In genomic region chr19:530133-531008, GRCh38 we compare ENCODE assay signal across 8 cellular contexts. TPM values are rescaled to one million over a fixed set of nuclear protein-coding genes. Genes with fewer than 3 reads are reported as not detected.
DNase-seq lines count a peak whose midpoint lies in the region; ATAC-seq and TF ChIP-seq lines count a peak whose summit lies in the region.

No MANE protein-coding gene starts in this region.

- H3K4me3 ChIP-seq in DND-41 (ENCODE audit: low read depth in 1 of 2, low read length in 2 of 2): peak overlapping the region; percentile 81 to 99; a peak in 3 of 4 replicates
- H3K4me3 ChIP-seq in RWPE2 (ENCODE audit: severe bottlenecking): peak overlapping the region; percentile 84
- H3K4me3 ChIP-seq in esophagus muscularis mucosa: peak overlapping the region; percentile 87 to 99 (median 96)
- H3K4me3 ChIP-seq in parathyroid adenoma (ENCODE audit: low read depth, low read length): peak overlapping the region; percentile 81

- peaks cover 35% of the 10 kb centered on the region for H3K79me2 ChIP-seq in DND-41 (ENCODE audit: insufficient read depth, low read length)
- H3K79me2 ChIP-seq in parathyroid adenoma: peaks cover 25% of the 10 kb centered on the region

- H3K36me3 ChIP-seq in DND-41 (ENCODE audit: insufficient read depth, low read length): peaks cover 7% of the 10 kb centered on the region
- no peaks in the 10 kb centered on the region for H3K36me3 ChIP-seq in RWPE2 (ENCODE audit: low read depth)
- peaks cover 0 to 7% (median 4%) of the 10 kb centered on the region in 4 donors for H3K36me3 ChIP-seq in esophagus muscularis mucosa
- H3K36me3 ChIP-seq in parathyroid adenoma (ENCODE audit: control insufficient read depth, insufficient read depth, low read length): no peaks in the 10 kb centered on the region

- H3K27me3 ChIP-seq in DND-41 (ENCODE audit: insufficient read depth, low read length, poor library complexity) (no peaks in the 10 kb centered on the region), RWPE2 (ENCODE audit: insufficient read depth, poor library complexity, severe bottlenecking) (no peaks in the 10 kb centered on the region), esophagus muscularis mucosa (peaks cover 0 to 15% (median 0%) of the 10 kb centered on the region in 4 donors), parathyroid adenoma (ENCODE audit: control insufficient read depth, insufficient read depth, low read length) (no peaks in the 10 kb centered on the region)

- intact Hi-C loops in esophagus muscularis mucosa (cut with DNase I): no loop called here

- H3K27ac ChIP-seq in DND-41 (ENCODE audit: low read length) (peak overlapping the region; percentile 78), RWPE2 (ENCODE audit: poor library complexity, severe bottlenecking) (peak overlapping the region; percentile 69), esophagus muscularis mucosa (replicated peaks in 1 of 4) (peak overlapping the region; percentile 96 to 99 (median 98)), parathyroid adenoma (peak overlapping the region; percentile 81)

- no peak for TF ChIP-seq POLR2A in esophagus muscularis mucosa (IDR thresholded peaks at IDR 0.05; ENCODE audit: low read depth)

- WGBS in esophagus muscularis mucosa: 66% methylated on average over 30 of the region's 38 CpGs

- TF ChIP-seq CTCF in DND-41 (IDR thresholded peaks at IDR 0.05; ENCODE audit: borderline replicate concordance, extremely low read depth, low read length, poor library complexity, severe bottlenecking) (no peak), RWPE2 (IDR thresholded peaks at IDR 0.05; ENCODE audit: poor library complexity, severe bottlenecking) (no peak), esophagus muscularis mucosa (IDR thresholded peaks at IDR 0.05) (no peak), parathyroid adenoma (IDR thresholded peaks at IDR 0.05) (no peak)

- peaks cover 36% of the 10 kb centered on the region for H4K20me1 ChIP-seq in DND-41 (ENCODE audit: insufficient read depth, low read length)

- H3K9me3 ChIP-seq in DND-41 (ENCODE audit: insufficient read depth, low read length, severe bottlenecking) (no peaks in the 10 kb centered on the region), RWPE2 (ENCODE audit: severe bottlenecking) (no peaks in the 10 kb centered on the region), esophagus muscularis mucosa (no peaks in the 10 kb centered on the region), parathyroid adenoma (ENCODE audit: control insufficient read depth, low read length) (no peaks in the 10 kb centered on the region)

- TF ChIP-seq EP300 in esophagus muscularis mucosa (IDR thresholded peaks at IDR 0.05): no peak

- DNase-seq in DND-41 (no peak), RWPE2 (ENCODE audit: low spot score) (no peak), esophagus muscularis mucosa (ENCODE audit: extremely low spot score) (no peak), RKO (ENCODE audit: low spot score) (no peak)
- no peak for DNase-seq in stimulated activated CD4-positive, alpha-beta T cell treated with anti-CD3 and anti-CD28 coated beads, Interleukin-4, amount 100 ng/mL, for 4 hours
- no peak for DNase-seq in stimulated activated naive CD4-positive, alpha-beta T cell treated with Interleukin-2 at 50 U/mL for 16 hours (lab: John Stamatoyannopoulos, UW)

- peaks cover 30% of the 10 kb centered on the region for H3K4me1 ChIP-seq in DND-41 (ENCODE audit: insufficient read depth, low read length)
- no peaks in the 10 kb centered on the region for H3K4me1 ChIP-seq in RWPE2 (ENCODE audit: insufficient read depth, poor library complexity, severe bottlenecking)
- H3K4me1 ChIP-seq in esophagus muscularis mucosa: peaks cover 29 to 41% (median 38%) of the 10 kb centered on the region in 4 donors
- H3K4me1 ChIP-seq in parathyroid adenoma: peaks cover 9% of the 10 kb centered on the region

- H2AFZ ChIP-seq in DND-41 (ENCODE audit: low read depth, low read length) (peak overlapping the region; percentile 99), parathyroid adenoma (peak overlapping the region; percentile 97)

- H3K9ac ChIP-seq in DND-41 (ENCODE audit: low read depth, low read length) (peak overlapping the region; percentile 95), parathyroid adenoma (no peak overlapping the region)

- no peak for ATAC-seq in DND-41 (ENCODE audit: insufficient read depth, low read depth)
- ATAC-seq in RWPE2 (ENCODE audit: low read depth): no peak
- ATAC-seq in HG02642 (IDR thresholded peaks at IDR 0.05; ENCODE audit: poor library complexity, unreplicated experiment): no peak

- H3K4me2 ChIP-seq in DND-41 (ENCODE audit: insufficient read depth, low read length) (peak overlapping the region; percentile 86), parathyroid adenoma (ENCODE audit: low read length) (peak overlapping the region; percentile 70)

RNA-seq across cellular contexts. Expression of gene CDC34, which starts 1.2 kb away (rescaled TPM):
- 100 to 1,000 TPM in 1 of 4 donors, 10 to 100 TPM in 3; 62.5 to 100 (median 76.2) TPM for total RNA-seq in esophagus muscularis mucosa

RNA-seq across cellular contexts. Expression of gene GZMM, which starts 13.5 kb away (rescaled TPM):
- total RNA-seq in esophagus muscularis mucosa: under 1 TPM in 2 of 4 donors, not detected in 2; 0.50 to 0.58 TPM

RNA-seq across cellular contexts. Expression of gene TPGS1, which starts 23.1 kb away (rescaled TPM):
- 10 to 100 TPM; 61.7 to 86.6 (median 64.4) TPM for total RNA-seq in esophagus muscularis mucosa

RNA-seq across cellular contexts. Expression of gene MADCAM1, which starts 34.1 kb away (rescaled TPM):
- total RNA-seq in esophagus muscularis mucosa: under 1 TPM in 2 of 4 donors, not detected in 2; 0.17 to 0.42 TPM

RNA-seq across cellular contexts. Expression of gene BSG, which starts 42.0 kb away (rescaled TPM):
- total RNA-seq in esophagus muscularis mucosa: 100 to 1,000 TPM; 304 to 416 (median 362) TPM
